Comparison of ENCODE assay signal across 14 cellular contexts in the genomic region with DNA sequence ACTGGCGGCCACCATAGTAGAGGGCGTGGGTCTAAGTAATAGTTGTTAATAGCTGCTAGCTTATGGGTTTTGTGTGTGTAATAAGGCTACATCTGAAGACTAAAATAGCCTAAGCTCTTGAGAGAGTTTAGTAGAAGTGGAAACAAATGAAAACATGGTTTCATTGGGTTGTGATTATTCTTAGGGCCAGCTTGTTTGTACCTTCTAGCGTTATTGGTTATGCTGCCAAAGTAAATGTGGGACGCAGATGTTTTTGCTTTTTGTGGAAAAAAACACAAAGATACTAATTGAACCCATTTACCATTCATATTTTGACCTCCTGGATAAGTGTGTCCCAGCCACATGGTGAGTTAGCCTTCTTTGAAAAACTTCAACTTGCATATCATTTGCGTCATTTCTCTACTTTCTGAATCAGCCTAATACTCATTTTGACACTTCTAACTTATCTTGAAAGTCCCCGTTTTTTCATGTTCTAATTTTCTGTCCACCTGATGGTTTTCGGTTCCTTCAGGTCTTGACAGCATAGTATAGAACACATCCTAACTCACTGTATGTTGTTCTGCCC.
DNase-seq lines count a peak whose midpoint lies in the region; ATAC-seq and TF ChIP-seq lines count a peak whose summit lies in the region.
"Had no signal": no experiment of that assay in that cellular context is flagged by ENCODE, and none has a peak within 500 bp of the region (broad histone marks: within the 10 kb centered on the region; RNA-seq: fewer than 3 reads in every experiment).

No MANE protein-coding gene starts in this region.

- no peak overlapping the region for H3K27ac ChIP-seq in caudate nucleus (ENCODE audit: low read depth, low read length)

- DNase-seq in GM13977 (ENCODE audit: low spot score), result peak; percentile 36
- DNase-seq in medulla oblongata (ENCODE audit: extremely low spot score), result no peak
- no peak for DNase-seq in NK-92 (lab: John Stamatoyannopoulos, UW; ENCODE audit: unreplicated experiment)
- no peak for DNase-seq in caudate nucleus (lab: John Stamatoyannopoulos, UW)
- no peak for DNase-seq in NCI-H2107 treated with DMSO at 0.1 percent for 48 hours (lab: John Stamatoyannopoulos, UW; ENCODE audit: unreplicated experiment)
- DNase-seq: activated CD4-positive, CD25-positive, alpha-beta regulatory T cell treated with anti-CD3 and anti-CD28 coated beads, Interleukin-2, amount 50 U/mL, for 72 hours; activated naive CD4-positive, alpha-beta T cell treated with anti-CD3 and anti-CD28 coated beads, Interleukin-2, amount 10 ng/mL, durations not matched to agents 7 days and 5 days; HCEC 1CT; NCI-H345; nephron progenitor cell; small intestine had no signal

- ATAC-seq in GM19438 (IDR thresholded peaks at IDR 0.05; ENCODE audit: low read depth, unreplicated experiment), result peak; percentile 85
- ATAC-seq in HG02798 (IDR thresholded peaks at IDR 0.05; ENCODE audit: poor library complexity, unreplicated experiment), result peak; percentile 96
- ATAC-seq in HG03457 (IDR thresholded peaks at IDR 0.05; ENCODE audit: unreplicated experiment), result peak; percentile 87

- in situ Hi-C loops in GM13977 (cut with MboI; ENCODE audit: low pct_unique_long_range_greater_than_20kb, low sequenced_read_pairs, unreplicated experiment), result no loop called here

- no peak for TF ChIP-seq CTCF in GM13977 (IDR thresholded peaks at IDR 0.05; ENCODE audit: extremely low read depth, insufficient read depth, missing control alignments)
